ENCODE assay signal across 7 cellular contexts in the genomic region with DNA sequence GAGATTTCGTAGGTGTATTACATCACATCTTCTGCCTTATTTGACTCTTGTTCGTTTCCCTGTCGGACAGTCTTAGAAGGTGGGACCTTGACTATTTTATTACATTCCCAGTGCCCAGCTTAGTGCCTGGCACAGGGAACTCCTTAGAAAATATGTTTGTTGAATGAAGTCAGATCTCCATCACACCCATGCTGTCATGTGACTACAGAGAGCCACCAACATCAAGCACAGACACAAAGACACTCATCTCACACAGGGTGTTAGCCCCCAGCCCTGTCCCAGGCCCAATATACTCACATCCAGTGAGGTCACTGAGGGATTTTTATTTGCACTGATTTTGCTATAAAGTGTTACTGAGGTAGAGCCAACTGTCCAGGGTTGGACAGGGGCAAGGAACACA. TPM values are rescaled to one million over a fixed set of nuclear protein-coding genes. Genes with fewer than 3 reads are reported as not detected.
DNase-seq lines count a peak whose midpoint lies in the region; ATAC-seq and TF ChIP-seq lines count a peak whose summit lies in the region.

No MANE protein-coding gene starts in this region.

- peak overlapping the region; percentile 79 for H3K27ac Mint-ChIP-seq in activated CD4-positive, alpha-beta memory T cell treated with anti-CD3 and anti-CD28 coated beads, Interleukin-2, amount 10 ng/mL, durations not matched to agents 7 days and 5 days
- H3K27ac Mint-ChIP-seq in stimulated activated naive CD8-positive, alpha-beta T cell treated with anti-CD3 and anti-CD28 coated beads, Interleukin-15, amount 100 ng/mL, for 72 hours: peak overlapping the region; percentile 95 to 97

- TF ChIP-seq CTCF in HL-60 (IDR thresholded peaks at IDR 0.05; ENCODE audit: insufficient read depth, low read length): no peak

- H3K9ac ChIP-seq in iPS-20b (ENCODE audit: low read depth, low read length): peak overlapping the region; percentile 93; the same call in 1 of the 2 replicates

- H3K36me3 Mint-ChIP-seq in activated CD4-positive, alpha-beta memory T cell treated with anti-CD3 and anti-CD28 coated beads, Interleukin-2, amount 10 ng/mL, durations not matched to agents 7 days and 5 days (ENCODE audit: low read depth): peaks cover 41% of the 10 kb centered on the region

- H3K27me3 ChIP-seq in HL-60 (ENCODE audit: insufficient read depth, poor library complexity, severe bottlenecking) (no peaks in the 10 kb centered on the region), iPS-20b (ENCODE audit: insufficient read depth, low read length) (no peaks in the 10 kb centered on the region)

- CTCF ChIA-PET in activated CD4-positive, alpha-beta memory T cell treated with anti-CD3 and anti-CD28 coated beads, Interleukin-2, amount 10 ng/mL, durations not matched to agents 7 days and 5 days (lab: Charles Lee): interaction anchor here (0.6 to 1.5 kb wide), 3 partner anchors 10 to 77 kb away, joined by 3 to 5 read pairs (median 3); no protein-coding TSS in a partner anchor

- no peak overlapping the region for H3K4me3 ChIP-seq in HL-60 (replicated peaks; ENCODE audit: insufficient read depth, low read length)
- peak overlapping the region; percentile 76 for H3K4me3 ChIP-seq in iPS-20b (ENCODE audit: low read length)

- H3K9me3 Mint-ChIP-seq in activated CD4-positive, alpha-beta memory T cell treated with anti-CD3 and anti-CD28 coated beads, Interleukin-2, amount 10 ng/mL, durations not matched to agents 7 days and 5 days: no peaks in the 10 kb centered on the region
- no peaks in the 10 kb centered on the region for H3K9me3 Mint-ChIP-seq in stimulated activated naive CD8-positive, alpha-beta T cell treated with anti-CD3 and anti-CD28 coated beads, Interleukin-15, amount 100 ng/mL, for 72 hours

- peak overlapping the region; percentile 83 for H3K27ac ChIP-seq in HL-60 (replicated peaks)
- H3K27ac ChIP-seq in iPS-20b (ENCODE audit: low read length): peak overlapping the region; percentile 78

- no peak for DNase-seq in HL-60 (ENCODE audit: low read depth in 1 of 2, low spot score in 1 of 2)
- no peak for DNase-seq in activated CD4-positive, alpha-beta memory T cell treated with anti-CD3 and anti-CD28 coated beads, Interleukin-2, amount 10 ng/mL, durations not matched to agents 7 days and 5 days
- no peak for DNase-seq in stimulated activated naive CD8-positive, alpha-beta T cell treated with anti-CD3 and anti-CD28 coated beads, Interleukin-15, amount 100 ng/mL, for 72 hours
- no peak for DNase-seq in NCI-H2107 (lab: John Stamatoyannopoulos, UW)
- DNase-seq in NK-92 (lab: John Stamatoyannopoulos, UW; ENCODE audit: unreplicated experiment): no peak

- ATAC-seq in stimulated activated naive CD8-positive, alpha-beta T cell treated with anti-CD3 and anti-CD28 coated beads, Interleukin-15, amount 100 ng/mL, for 72 hours: no peak
- ATAC-seq in HG03039 (IDR thresholded peaks at IDR 0.05; ENCODE audit: unreplicated experiment): no peak

- H3K9me3 ChIP-seq in iPS-20b (ENCODE audit: insufficient read depth, low read depth, low read length): no peaks in the 10 kb centered on the region

- no peaks in the 10 kb centered on the region for H3K27me3 Mint-ChIP-seq in activated CD4-positive, alpha-beta memory T cell treated with anti-CD3 and anti-CD28 coated beads, Interleukin-2, amount 10 ng/mL, durations not matched to agents 7 days and 5 days
- H3K27me3 Mint-ChIP-seq in stimulated activated naive CD8-positive, alpha-beta T cell treated with anti-CD3 and anti-CD28 coated beads, Interleukin-15, amount 100 ng/mL, for 72 hours: no peaks in the 10 kb centered on the region

- peaks cover 52% of the 10 kb centered on the region for H3K4me1 Mint-ChIP-seq in activated CD4-positive, alpha-beta memory T cell treated with anti-CD3 and anti-CD28 coated beads, Interleukin-2, amount 10 ng/mL, durations not matched to agents 7 days and 5 days
- H3K4me1 Mint-ChIP-seq in stimulated activated naive CD8-positive, alpha-beta T cell treated with anti-CD3 and anti-CD28 coated beads, Interleukin-15, amount 100 ng/mL, for 72 hours: peaks cover 52% of the 10 kb centered on the region

- peaks cover 11% of the 10 kb centered on the region for H3K4me1 ChIP-seq in iPS-20b (ENCODE audit: insufficient read depth, low read length)

- peak overlapping the region; percentile 83 for H3K4me3 Mint-ChIP-seq in activated CD4-positive, alpha-beta memory T cell treated with anti-CD3 and anti-CD28 coated beads, Interleukin-2, amount 10 ng/mL, durations not matched to agents 7 days and 5 days
- peak overlapping the region; percentile 78 to 90 for H3K4me3 Mint-ChIP-seq in stimulated activated naive CD8-positive, alpha-beta T cell treated with anti-CD3 and anti-CD28 coated beads, Interleukin-15, amount 100 ng/mL, for 72 hours

- POLR2A ChIA-PET in activated CD4-positive, alpha-beta memory T cell treated with anti-CD3 and anti-CD28 coated beads, Interleukin-2, amount 10 ng/mL, durations not matched to agents 7 days and 5 days (lab: Charles Lee): interaction anchor here (0.8 to 10.7 kb wide), 11 partner anchors 8 to 156 kb away, joined by 3 to 101 read pairs (median 8); a partner anchor contains a TSS

- peaks cover 19% of the 10 kb centered on the region for H3K36me3 ChIP-seq in iPS-20b (ENCODE audit: insufficient read depth, low read depth, low read length)

RNA-seq across cellular contexts. Expression of a gene that starts 0.7 kb away (rescaled TPM):
- 10 to 100 TPM; 37.4 to 38.3 TPM for total RNA-seq in activated CD4-positive, alpha-beta memory T cell treated with anti-CD3 and anti-CD28 coated beads, Interleukin-2, amount 10 ng/mL, durations not matched to agents 7 days and 5 days

RNA-seq across cellular contexts. Expression of a gene that starts 6.4 kb away (rescaled TPM):
- total RNA-seq in activated CD4-positive, alpha-beta memory T cell treated with anti-CD3 and anti-CD28 coated beads, Interleukin-2, amount 10 ng/mL, durations not matched to agents 7 days and 5 days: 10 to 100 TPM; 23.7 to 27.5 TPM

RNA-seq across cellular contexts. Expression of a gene that starts 6.7 kb away (rescaled TPM):
- total RNA-seq in activated CD4-positive, alpha-beta memory T cell treated with anti-CD3 and anti-CD28 coated beads, Interleukin-2, amount 10 ng/mL, durations not matched to agents 7 days and 5 days: 10 to 100 TPM; 78.9 to 82.1 TPM

RNA-seq across cellular contexts. Expression of a gene that starts 10.5 kb away (rescaled TPM):
- total RNA-seq in activated CD4-positive, alpha-beta memory T cell treated with anti-CD3 and anti-CD28 coated beads, Interleukin-2, amount 10 ng/mL, durations not matched to agents 7 days and 5 days: 10 to 100 TPM in 1 of 2 experiments, 1 to 10 TPM in 1; 8.0 to 11.6 TPM
